ENCODE assay signal across 8 cellular contexts in the genomic region with DNA sequence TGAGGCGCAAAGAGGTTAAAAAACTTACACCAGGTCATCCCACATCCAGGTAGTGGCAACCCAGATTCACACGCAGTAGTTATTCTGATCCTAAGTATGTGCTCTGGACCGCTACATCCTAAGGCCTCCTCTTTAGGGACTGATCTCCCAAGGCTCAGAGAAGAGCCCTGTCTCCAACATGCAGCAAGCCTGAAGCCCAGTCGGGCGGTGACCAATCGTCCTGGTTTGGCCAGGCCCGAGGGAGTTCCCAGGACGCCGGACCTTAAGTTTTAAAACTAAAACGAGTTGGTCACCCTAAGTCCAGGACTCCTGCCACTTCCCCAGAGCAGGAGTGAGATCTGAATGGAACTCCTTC. TPM values are rescaled to one million over a fixed set of nuclear protein-coding genes. Genes with fewer than 3 reads are reported as not detected.
DNase-seq lines count a peak whose midpoint lies in the region; ATAC-seq, FAIRE-seq and TF ChIP-seq lines count a peak whose summit lies in the region.

No MANE protein-coding gene starts in this region.

- WGBS in testis, 2 donors = 1 to 5% methylated on average over 3 to 10 of the region's 10 CpGs

- H3K9me3 ChIP-seq in kidney (ENCODE audit: control insufficient read depth in 1 of 2, low read length in 2 of 2) = no peaks in the 10 kb centered on the region
- no peaks in the 10 kb centered on the region for H3K9me3 ChIP-seq in testis

- ATAC-seq in activated CD8-positive, alpha-beta memory T cell treated with anti-CD3 and anti-CD28 coated beads, Interleukin-2, amount 10 ng/mL, durations not matched to agents 7 days and 5 days = peak; percentile 20
- peak; percentile 21 for ATAC-seq in HG03045 (IDR thresholded peaks at IDR 0.05; ENCODE audit: unreplicated experiment)
- ATAC-seq in activated naive CD4-positive, alpha-beta T cell treated with anti-CD3 and anti-CD28 coated beads, Interleukin-2, amount 50 U/mL, for 72 hours = peak; percentile 8 to 17

- H3K27me3 Mint-ChIP-seq in activated CD8-positive, alpha-beta memory T cell treated with anti-CD3 and anti-CD28 coated beads, Interleukin-2, amount 10 ng/mL, durations not matched to agents 7 days and 5 days = no peaks in the 10 kb centered on the region

- H3K4me1 Mint-ChIP-seq in activated CD8-positive, alpha-beta memory T cell treated with anti-CD3 and anti-CD28 coated beads, Interleukin-2, amount 10 ng/mL, durations not matched to agents 7 days and 5 days = peaks cover 51% of the 10 kb centered on the region

- TF ChIP-seq CTCF in kidney (IDR thresholded peaks at IDR 0.05; ENCODE audit: borderline replicate concordance, extremely low read depth, insufficient read depth) (no peak), testis (IDR thresholded peaks at IDR 0.05) (no peak)

- no peaks in the 10 kb centered on the region for H3K27me3 ChIP-seq in testis

- no peak for FAIRE-seq in kidney (lab: Jason Lieb, UNC)

- H3K27ac Mint-ChIP-seq in activated CD8-positive, alpha-beta memory T cell treated with anti-CD3 and anti-CD28 coated beads, Interleukin-2, amount 10 ng/mL, durations not matched to agents 7 days and 5 days = peak overlapping the region; percentile 86
- peak overlapping the region; percentile 94 to 95 for H3K27ac Mint-ChIP-seq in activated naive CD4-positive, alpha-beta T cell treated with anti-CD3 and anti-CD28 coated beads, Interleukin-2, amount 50 U/mL, for 72 hours

- H3K36me3 ChIP-seq in kidney (ENCODE audit: control insufficient read depth in 1 of 2, insufficient read depth in 2 of 2, low read length in 2 of 2) (peaks cover 0 to 6% of the 10 kb centered on the region in 2 donors), testis (ENCODE audit: low read depth, missing control alignments) (no peaks in the 10 kb centered on the region)

- intact Hi-C loops in kidney (cut with DNase I) (no loop called here), testis (cut with DNase I; ENCODE audit: low total_unique reads) (no loop called here)

- peaks cover 11% of the 10 kb centered on the region for H3K36me3 Mint-ChIP-seq in activated CD8-positive, alpha-beta memory T cell treated with anti-CD3 and anti-CD28 coated beads, Interleukin-2, amount 10 ng/mL, durations not matched to agents 7 days and 5 days
- peaks cover 0 to 30% of the 10 kb centered on the region in 2 donors for H3K36me3 Mint-ChIP-seq in activated naive CD4-positive, alpha-beta T cell treated with anti-CD3 and anti-CD28 coated beads, Interleukin-2, amount 50 U/mL, for 72 hours

- H3K4me1 ChIP-seq in kidney (ENCODE audit: control insufficient read depth in 1 of 2, insufficient read depth in 1 of 2, low read depth in 1 of 2, low read length in 2 of 2) = peaks cover 11 to 21% of the 10 kb centered on the region in 2 donors
- H3K4me1 ChIP-seq in testis = peaks cover 19% of the 10 kb centered on the region

- no peak for DNase-seq in activated CD8-positive, alpha-beta memory T cell treated with anti-CD3 and anti-CD28 coated beads, Interleukin-2, amount 10 ng/mL, durations not matched to agents 7 days and 5 days
- DNase-seq in activated CD8-positive, alpha-beta memory T cell treated with anti-CD3 and anti-CD28 coated beads, Interleukin-2, amount 50 U/mL, for 48 hours = no peak
- no peak for DNase-seq in activated naive CD4-positive, alpha-beta T cell treated with anti-CD3 and anti-CD28 coated beads, Interleukin-2, amount 50 U/mL, for 72 hours (ENCODE audit: low spot score in 2 of 2)
- no peak for DNase-seq in kidney
- DNase-seq in testis = peak; percentile 32
- DNase-seq in NCI-H1417 treated with DMSO at 0.1 percent for 48 hours (lab: John Stamatoyannopoulos, UW) = no peak
- no peak for DNase-seq in GF-D8 (lab: John Stamatoyannopoulos, UW)

- H3K4me3 ChIP-seq in kidney (ENCODE audit: low read length in 2 of 2) = peak overlapping the region; percentile 84 to 96
- peak overlapping the region; percentile 75 to 80 for H3K4me3 ChIP-seq in testis

- CTCF ChIA-PET in activated CD8-positive, alpha-beta memory T cell treated with anti-CD3 and anti-CD28 coated beads, Interleukin-2, amount 10 ng/mL, durations not matched to agents 7 days and 5 days (lab: Charles Lee) = interaction anchor here (1.1 to 1.5 kb wide), 2 partner anchors 8 to 38 kb away, joined by 3 to 5 read pairs; no protein-coding TSS in a partner anchor

- no peak for TF ChIP-seq POLR2A in testis (IDR thresholded peaks at IDR 0.05)

- peak overlapping the region; percentile 74 to 84 for H3K9ac ChIP-seq in kidney (ENCODE audit: low read length in 2 of 2)

- H3K9me3 Mint-ChIP-seq in activated CD8-positive, alpha-beta memory T cell treated with anti-CD3 and anti-CD28 coated beads, Interleukin-2, amount 10 ng/mL, durations not matched to agents 7 days and 5 days (ENCODE audit: low read depth) = no peaks in the 10 kb centered on the region
- no peaks in the 10 kb centered on the region for H3K9me3 Mint-ChIP-seq in activated naive CD4-positive, alpha-beta T cell treated with anti-CD3 and anti-CD28 coated beads, Interleukin-2, amount 50 U/mL, for 72 hours

- H3K4me3 Mint-ChIP-seq in activated CD8-positive, alpha-beta memory T cell treated with anti-CD3 and anti-CD28 coated beads, Interleukin-2, amount 10 ng/mL, durations not matched to agents 7 days and 5 days = peak overlapping the region; percentile 95

- no peak overlapping the region for H3K27ac ChIP-seq in kidney (ENCODE audit: low read depth in 2 of 2, low read length in 2 of 2)
- H3K27ac ChIP-seq in testis = peak overlapping the region; percentile 1 to 78

RNA-seq across cellular contexts. Expression of a gene that starts 0.4 kb away (rescaled TPM):
- total RNA-seq in activated CD8-positive, alpha-beta memory T cell treated with anti-CD3 and anti-CD28 coated beads, Interleukin-2, amount 10 ng/mL, durations not matched to agents 7 days and 5 days = 10 to 100 TPM; 47.0 to 49.9 TPM
- total RNA-seq in activated naive CD4-positive, alpha-beta T cell treated with anti-CD3 and anti-CD28 coated beads, Interleukin-2, amount 50 U/mL, for 72 hours = 10 to 100 TPM; 34.7 to 39.6 TPM
- 6.6 TPM for total RNA-seq in kidney
- 8.6 TPM for polyA plus RNA-seq in kidney (ENCODE audit: insufficient read depth, low read depth, low replicate concordance)
- total RNA-seq in testis = 10 to 100 TPM; 53.8 to 63.2 TPM
- polyA plus RNA-seq in testis (ENCODE audit: insufficient read depth, low read depth, low replicate concordance) = 132 TPM

RNA-seq across cellular contexts. Expression of a gene that starts 0.5 kb away (rescaled TPM):
- 1 to 10 TPM; 4.8 to 8.1 TPM for total RNA-seq in activated CD8-positive, alpha-beta memory T cell treated with anti-CD3 and anti-CD28 coated beads, Interleukin-2, amount 10 ng/mL, durations not matched to agents 7 days and 5 days
- total RNA-seq in activated naive CD4-positive, alpha-beta T cell treated with anti-CD3 and anti-CD28 coated beads, Interleukin-2, amount 50 U/mL, for 72 hours = 1 to 10 TPM; 3.9 to 6.0 TPM
- 5.8 TPM for total RNA-seq in kidney
- polyA plus RNA-seq in kidney (ENCODE audit: insufficient read depth, low read depth, low replicate concordance) = 2.8 TPM
- 10 to 100 TPM; 14.0 to 26.7 TPM for total RNA-seq in testis
- 10.2 TPM for polyA plus RNA-seq in testis (ENCODE audit: insufficient read depth, low read depth, low replicate concordance)

RNA-seq across cellular contexts. Expression of a gene that starts 41.5 kb away (rescaled TPM):
- 10 to 100 TPM; 12.4 to 14.1 TPM for total RNA-seq in activated CD8-positive, alpha-beta memory T cell treated with anti-CD3 and anti-CD28 coated beads, Interleukin-2, amount 10 ng/mL, durations not matched to agents 7 days and 5 days
- total RNA-seq in activated naive CD4-positive, alpha-beta T cell treated with anti-CD3 and anti-CD28 coated beads, Interleukin-2, amount 50 U/mL, for 72 hours = 10 to 100 TPM; 11.3 to 15.5 TPM
- total RNA-seq in kidney (30.0 TPM), testis (10 to 100 TPM; 22.3 to 24.6 TPM)
- polyA plus RNA-seq in kidney (ENCODE audit: insufficient read depth, low read depth, low replicate concordance) (40.0 TPM), testis (ENCODE audit: insufficient read depth, low read depth, low replicate concordance) (47.4 TPM)

Comparison
In these comparisons a context has a peak if more than half of its experiments do, and no peak if none do; other contexts are left out.
1. H3K27ac ChIP-seq: peak in testis (2 of 2); none in kidney (0 of 2).
2. Peak in every context shown above with its lines, with median percentiles within 50 percentile points of each other: ATAC-seq.